ENCODE assay signal across 2 cellular contexts in the genomic region with DNA sequence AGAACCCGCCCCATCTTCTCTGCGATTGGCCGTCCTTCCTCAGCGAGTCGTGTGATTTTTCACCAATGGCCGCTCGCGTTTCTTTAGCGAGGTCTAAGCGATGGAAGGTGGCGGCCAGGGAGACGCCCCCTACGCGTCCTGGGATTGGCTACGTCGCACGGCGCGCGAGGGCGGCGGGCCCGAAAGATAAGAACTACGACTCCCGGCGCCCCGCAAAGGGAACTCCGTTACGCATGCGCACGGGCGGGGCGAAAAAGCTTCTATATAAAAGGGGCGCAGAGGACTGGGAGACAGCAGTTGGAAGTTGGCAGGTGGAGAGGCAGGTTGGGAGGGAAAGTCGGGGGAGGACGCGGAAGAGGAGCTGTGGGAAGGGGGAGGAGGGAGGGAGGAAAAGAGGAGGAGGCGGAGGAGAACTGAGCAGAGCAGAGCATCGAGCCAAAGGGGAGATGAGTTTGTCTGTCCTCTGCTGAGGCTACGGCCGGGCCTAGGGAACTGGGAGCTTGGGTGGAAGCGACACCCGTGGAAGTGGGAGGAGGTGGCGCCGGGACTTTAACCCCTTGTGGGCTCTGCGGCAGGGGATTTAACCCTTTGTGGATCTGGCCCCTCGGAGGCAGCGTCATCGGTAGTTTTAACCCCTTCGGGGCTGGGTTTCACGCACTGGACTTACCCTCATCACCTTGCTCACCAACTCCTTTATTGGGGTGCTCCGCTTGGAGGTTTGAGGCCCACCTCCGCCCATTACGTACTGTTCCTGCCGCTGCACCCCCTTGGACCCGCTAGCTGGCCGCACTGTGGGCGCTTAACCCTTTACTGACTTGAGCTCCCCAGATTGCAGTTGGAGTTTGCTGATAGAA.
TF ChIP-seq lines count a peak whose summit lies in the region.

A gene with protein sequence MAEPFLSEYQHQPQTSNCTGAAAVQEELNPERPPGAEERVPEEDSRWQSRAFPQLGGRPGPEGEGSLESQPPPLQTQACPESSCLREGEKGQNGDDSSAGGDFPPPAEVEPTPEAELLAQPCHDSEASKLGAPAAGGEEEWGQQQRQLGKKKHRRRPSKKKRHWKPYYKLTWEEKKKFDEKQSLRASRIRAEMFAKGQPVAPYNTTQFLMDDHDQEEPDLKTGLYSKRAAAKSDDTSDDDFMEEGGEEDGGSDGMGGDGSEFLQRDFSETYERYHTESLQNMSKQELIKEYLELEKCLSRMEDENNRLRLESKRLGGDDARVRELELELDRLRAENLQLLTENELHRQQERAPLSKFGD (plus strand): TSS at position 293 of the 854 bp plus-strand sequence. CDS start 716 bp downstream, outside the sequence.

TF ChIP-seq in IMR-90, 13 proteins besides CTCF, POLR2A, EP300 and RAD21:
- TF ChIP-seq NFE2L2 (IDR thresholded peaks at IDR 0.05; ENCODE audit: low read depth, low read length) (no peak), BHLHE40 (IDR thresholded peaks at IDR 0.05; ENCODE audit: low read depth, low read length) (no peak), MXI1 (IDR thresholded peaks at IDR 0.05; ENCODE audit: borderline replicate concordance, low read depth, low read length) (0 out of 2 replicates have a peak, but pooled peaks have one; percentile 18), FOS (IDR thresholded peaks at IDR 0.05; ENCODE audit: low read depth, low read length) (no peak; the same call in 1 of the 2 replicates), CHD1 (IDR thresholded peaks at IDR 0.05; ENCODE audit: low read depth, low read length) (no peak), RCOR1 (IDR thresholded peaks at IDR 0.05; ENCODE audit: insufficient replicate concordance, low read length) (peak; percentile 88), RFX5 (IDR thresholded peaks at IDR 0.05; ENCODE audit: low read depth, low read length) (no peak), MAZ (IDR thresholded peaks at IDR 0.05; ENCODE audit: borderline replicate concordance, low read depth, low read length) (peak; percentile 100), CEBPB (IDR thresholded peaks at IDR 0.05; ENCODE audit: low read depth, low read length) (no peak), MAFK (IDR thresholded peaks at IDR 0.05; ENCODE audit: low read depth, low read length) (no peak)
- TF ChIP-seq, protein P1, sequence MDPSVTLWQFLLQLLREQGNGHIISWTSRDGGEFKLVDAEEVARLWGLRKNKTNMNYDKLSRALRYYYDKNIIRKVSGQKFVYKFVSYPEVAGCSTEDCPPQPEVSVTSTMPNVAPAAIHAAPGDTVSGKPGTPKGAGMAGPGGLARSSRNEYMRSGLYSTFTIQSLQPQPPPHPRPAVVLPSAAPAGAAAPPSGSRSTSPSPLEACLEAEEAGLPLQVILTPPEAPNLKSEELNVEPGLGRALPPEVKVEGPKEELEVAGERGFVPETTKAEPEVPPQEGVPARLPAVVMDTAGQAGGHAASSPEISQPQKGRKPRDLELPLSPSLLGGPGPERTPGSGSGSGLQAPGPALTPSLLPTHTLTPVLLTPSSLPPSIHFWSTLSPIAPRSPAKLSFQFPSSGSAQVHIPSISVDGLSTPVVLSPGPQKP (IDR thresholded peaks at IDR 0.05; ENCODE audit: borderline replicate concordance, low read depth, low read length): no peak
- TF ChIP-seq, protein P2, sequence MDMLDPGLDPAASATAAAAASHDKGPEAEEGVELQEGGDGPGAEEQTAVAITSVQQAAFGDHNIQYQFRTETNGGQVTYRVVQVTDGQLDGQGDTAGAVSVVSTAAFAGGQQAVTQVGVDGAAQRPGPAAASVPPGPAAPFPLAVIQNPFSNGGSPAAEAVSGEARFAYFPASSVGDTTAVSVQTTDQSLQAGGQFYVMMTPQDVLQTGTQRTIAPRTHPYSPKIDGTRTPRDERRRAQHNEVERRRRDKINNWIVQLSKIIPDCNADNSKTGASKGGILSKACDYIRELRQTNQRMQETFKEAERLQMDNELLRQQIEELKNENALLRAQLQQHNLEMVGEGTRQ (IDR thresholded peaks at IDR 0.05; ENCODE audit: low read depth, low read length): peak; percentile 24

TF ChIP-seq in endothelial cell of umbilical vein, 7 proteins besides CTCF, POLR2A, EP300 and RAD21:
- TF ChIP-seq EZH2 (IDR thresholded peaks at IDR 0.05; ENCODE audit: borderline replicate concordance, low read depth, low read length, severe bottlenecking): no peak
- no peak for TF ChIP-seq FOS (IDR thresholded peaks at IDR 0.05; ENCODE audit: borderline replicate concordance, insufficient read depth, low read length)
- peak; percentile 20 for TF ChIP-seq MYC (IDR thresholded peaks at IDR 0.05; ENCODE audit: low read depth, low read length)
- no peak for TF ChIP-seq GATA2 (IDR thresholded peaks at IDR 0.05; ENCODE audit: insufficient read depth, insufficient read length, low read depth, low read length)
- TF ChIP-seq, protein P3, sequence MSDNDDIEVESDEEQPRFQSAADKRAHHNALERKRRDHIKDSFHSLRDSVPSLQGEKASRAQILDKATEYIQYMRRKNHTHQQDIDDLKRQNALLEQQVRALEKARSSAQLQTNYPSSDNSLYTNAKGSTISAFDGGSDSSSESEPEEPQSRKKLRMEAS (IDR thresholded peaks at IDR 0.05; ENCODE audit: insufficient read depth, insufficient read length): no peak
- TF ChIP-seq POLR2AphosphoS5 (IDR thresholded peaks at IDR 0.05; ENCODE audit: insufficient read depth, low read depth, low read length): peak; percentile 100
